14 cellular contexts compared by ENCODE assay signal in the genomic region with DNA sequence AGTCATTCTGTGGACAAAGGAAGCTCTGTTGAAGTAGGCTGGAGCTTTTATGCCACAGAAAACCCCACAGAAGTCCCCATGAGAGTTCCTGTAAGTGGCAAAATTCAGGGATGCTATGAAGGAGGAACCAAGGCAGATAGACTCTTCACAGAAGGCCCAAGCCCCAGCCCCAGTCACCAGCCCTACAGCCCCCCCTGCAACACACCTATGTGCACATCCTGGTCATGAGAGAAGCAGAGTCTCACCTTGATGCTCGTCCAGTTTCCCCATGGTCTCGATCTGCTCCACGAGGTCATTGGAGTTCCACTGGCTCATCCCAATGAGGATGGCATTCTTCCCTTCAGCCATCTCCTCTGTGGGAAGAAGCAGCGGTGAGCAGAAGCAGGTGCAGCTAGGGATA. TPM values are rescaled to one million over a fixed set of nuclear protein-coding genes. Genes with fewer than 3 reads are reported as not detected.
A peak's percentile ranks its signal among the peaks of the same experiment; 100 is the strongest.
DNase-seq lines count a peak whose midpoint lies in the region; ATAC-seq, FAIRE-seq and TF ChIP-seq lines count a peak whose summit lies in the region.
"Had no signal": no experiment of that assay in that cellular context is flagged by ENCODE, and none has a peak within 500 bp of the region (broad histone marks: within the 10 kb centered on the region; RNA-seq: fewer than 3 reads in every experiment).

No MANE protein-coding gene starts in this region.

- H4K8ac ChIP-seq in H1 (ENCODE audit: extremely low read depth, insufficient read depth, low read length) = no peak overlapping the region

- no peak overlapping the region for H2BK20ac ChIP-seq in H1 (ENCODE audit: low read length)

- H3K79me1 ChIP-seq in H1 (ENCODE audit: low read depth, low read length) = no peaks in the 10 kb centered on the region

- CTCF ChIA-PET in HCT116 (lab: Charles Lee) = interaction anchor here (0.6 kb wide), 1 partner anchor 1275 kb away, joined by 3 read pairs; no protein-coding TSS in a partner anchor
- CTCF ChIA-PET in H1 (lab: Charles Lee; ENCODE audit: partially characterized antibody) = interaction anchor here (0.6 to 3.3 kb wide), 9 partner anchors 8 to 337 kb away, joined by 3 to 21 read pairs (median 4); no protein-coding TSS in a partner anchor

- no peak overlapping the region for H3K27ac ChIP-seq in HCT116 (ENCODE audit: low read depth, low read length)
- H3K27ac ChIP-seq in RWPE2 (ENCODE audit: poor library complexity, severe bottlenecking) = peak overlapping the region; percentile 49
- no peak overlapping the region for H3K27ac ChIP-seq in H1 (ENCODE audit: low read depth, low read length)
- no peak overlapping the region for H3K27ac ChIP-seq in sigmoid colon

- no peak overlapping the region for H2BK120ac ChIP-seq in H1 (replicated peaks; ENCODE audit: low read depth, low read length)

- DNase-seq in HCT116 (ENCODE audit: low read depth, low spot score) (no peak), RWPE2 (ENCODE audit: low spot score) (no peak), H1 (ENCODE audit: low read depth in 1 of 2, low spot score in 2 of 2) (no peak), sigmoid colon (peak; percentile 34), OCI-M2 (lab: John Stamatoyannopoulos, UW; ENCODE audit: unreplicated experiment) (no peak), cerebellum (ENCODE audit: low spot score) (no peak), NCI-H82 (lab: John Stamatoyannopoulos, UW) (no peak), NCI-H1092 (lab: John Stamatoyannopoulos, UW) (no peak)
- DNase-seq: DMS79 had no signal

- H3K4me1 ChIP-seq in HCT116 (ENCODE audit: control insufficient read depth in 1 of 2, insufficient read depth in 2 of 2, low read length in 2 of 2) = peaks cover 21 to 54% of the 10 kb centered on the region in 2 experiments
- peaks cover 15% of the 10 kb centered on the region for H3K4me1 ChIP-seq in RWPE2 (ENCODE audit: insufficient read depth, poor library complexity, severe bottlenecking)
- H3K4me1 ChIP-seq in H1 (replicated peaks in 1 of 4; ENCODE audit: control insufficient read depth in 3 of 4, insufficient read depth in 4 of 4, low read length in 3 of 4) = peaks cover 0 to 4% (median under 1%) of the 10 kb centered on the region in 4 experiments; a peak in 2 of 7 replicates
- H3K4me1 ChIP-seq in sigmoid colon = peaks cover 0 to 10% (median 3%) of the 10 kb centered on the region in 4 donors

- no peak for TF ChIP-seq POLR2A in HCT116 (IDR thresholded peaks at IDR 0.05; ENCODE audit: borderline replicate concordance, extremely low read depth, insufficient read depth, insufficient read length)
- no peak for TF ChIP-seq POLR2A in H1 (IDR thresholded peaks at IDR 0.05; ENCODE audit: control extremely low read depth in 1 of 2, low read depth in 2 of 2, low read length in 2 of 2)
- no peak for TF ChIP-seq POLR2A in sigmoid colon (IDR thresholded peaks at IDR 0.05)

- H3K18ac ChIP-seq in H1 (ENCODE audit: extremely low read depth, low read length) = no peak overlapping the region

- H2AK5ac ChIP-seq in H1 (ENCODE audit: low read depth, low read length) = no peak overlapping the region

- no peak for ATAC-seq in HCT116
- no peak for ATAC-seq in RWPE2 (ENCODE audit: low read depth)
- ATAC-seq: GM12878, K562 had no signal

- H3K4me2 ChIP-seq in HCT116 (ENCODE audit: low read length) (peak overlapping the region; percentile 87), H1 (ENCODE audit: insufficient read depth in 1 of 2, low read depth in 2 of 2, low read length in 2 of 2) (no peak overlapping the region)

- H2BK15ac ChIP-seq in H1 (ENCODE audit: low read length) = 0 out of 2 replicates have a peak overlapping the region, but pooled peaks have one; percentile 18

- H3K56ac ChIP-seq in H1 (replicated peaks; ENCODE audit: insufficient read length, low read depth, low read length) = no peak overlapping the region

- POLR2A ChIA-PET in HCT116 (lab: Charles Lee) = no interaction called here
- POLR2A ChIA-PET in H1 (lab: Charles Lee; ENCODE audit: partially characterized antibody) = interaction anchor here (1.1 kb wide), 1 partner anchor 9 kb away, joined by 3 read pairs; no protein-coding TSS in a partner anchor

- H3K36me3 ChIP-seq in HCT116 (ENCODE audit: control insufficient read depth in 1 of 2, insufficient read depth in 2 of 2, low read length in 2 of 2) = no peaks in the 10 kb centered on the region
- peaks cover 14% of the 10 kb centered on the region; the same call in 1 of the 2 replicates for H3K36me3 ChIP-seq in RWPE2 (ENCODE audit: low read depth)
- H3K36me3 ChIP-seq in H1 (ENCODE audit: control insufficient read depth in 2 of 4, insufficient read depth in 4 of 4, low read length in 3 of 4) = no peaks in the 10 kb centered on the region
- no peaks in the 10 kb centered on the region for H3K36me3 ChIP-seq in sigmoid colon

- 79% methylated on average over 4 of the region's 4 CpGs; no CpG with 5 or more reads in 1 of the 2 experiments for WGBS in H1 (ENCODE audit: extremely low coverage in 1 of 2, insufficient coverage in 1 of 2, insufficient read length in 1 of 2, insufficient replicate concordance in 2 of 2, low coverage in 1 of 2, low lambda C conversion rate in 2 of 2, missing lambda C conversion rate in 1 of 2), 2 experiments
- WGBS in sigmoid colon, 2 donors = 90 to 95% methylated on average over 4 of the region's 4 CpGs

- no peak overlapping the region for H2BK12ac ChIP-seq in H1 (ENCODE audit: low read depth, low read length)

- H3K9me2 ChIP-seq in HCT116 (ENCODE audit: insufficient read depth) = no peaks in the 10 kb centered on the region

- H3K9me3 ChIP-seq in HCT116 (ENCODE audit: control insufficient read depth in 1 of 2, insufficient read depth in 1 of 2, low read depth in 1 of 2, low read length in 2 of 2) (no peaks in the 10 kb centered on the region), RWPE2 (ENCODE audit: severe bottlenecking) (no peaks in the 10 kb centered on the region), H1 (ENCODE audit: insufficient read depth in 2 of 2, low read depth in 1 of 2, low read length in 1 of 2) (no peaks in the 10 kb centered on the region), sigmoid colon (no peaks in the 10 kb centered on the region)
- H3K9me3 ChIP-seq: A549 had no signal

- H3K79me2 ChIP-seq in HCT116 (ENCODE audit: insufficient read depth, low read length) (no peaks in the 10 kb centered on the region), H1 (ENCODE audit: control insufficient read depth in 1 of 2, insufficient read depth in 2 of 2, low read length in 2 of 2) (no peaks in the 10 kb centered on the region)

- no peak overlapping the region for H3K14ac ChIP-seq in H1 (ENCODE audit: insufficient read length)

- TF ChIP-seq CTCF in HCT116 (IDR thresholded peaks at IDR 0.05 in 2 of 3, conservative IDR thresholded peaks at IDR 0.05 in 1 of 3; ENCODE audit: borderline replicate concordance in 1 of 3, insufficient read depth in 1 of 3, low read depth in 2 of 3, low read length in 2 of 3) (peak in 1 of 3 experiments; percentile 29; a peak in 1 of 6 replicates), RWPE2 (IDR thresholded peaks at IDR 0.05; ENCODE audit: poor library complexity, severe bottlenecking) (no peak), H1 (IDR thresholded peaks at IDR 0.05; ENCODE audit: control extremely low read depth in 1 of 3, insufficient read depth in 1 of 3, low read depth in 1 of 3, low read length in 3 of 3) (peak in 2 of 3 experiments; percentile 28 to 35; a peak in 3 of 4 replicates), sigmoid colon (IDR thresholded peaks at IDR 0.05) (no peak)

- H3K27me3 ChIP-seq in HCT116 (ENCODE audit: insufficient read depth, low read length) (no peaks in the 10 kb centered on the region), RWPE2 (ENCODE audit: insufficient read depth, poor library complexity, severe bottlenecking) (no peaks in the 10 kb centered on the region), H1 (replicated peaks in 1 of 4; ENCODE audit: control insufficient read depth in 3 of 4, extremely low read depth in 1 of 4, insufficient read depth in 3 of 4, low read length in 3 of 4) (no peaks in the 10 kb centered on the region), sigmoid colon (no peaks in the 10 kb centered on the region)

- TF ChIP-seq RAD21 in HCT116 (IDR thresholded peaks at IDR 0.05; ENCODE audit: low read depth) (peak; percentile 17; the same call in 1 of the 2 replicates), H1 (IDR thresholded peaks at IDR 0.05 in 1 of 2, conservative IDR thresholded peaks at IDR 0.05 in 1 of 2; ENCODE audit: low read depth in 2 of 2, low read length in 2 of 2) (peak; percentile 22 to 30; a peak in 2 of 4 replicates)

- H2BK5ac ChIP-seq in H1 (ENCODE audit: low read depth, low read length) = no peak overlapping the region

- no peak overlapping the region for H4K5ac ChIP-seq in H1 (ENCODE audit: insufficient read length, low read depth, low read length)

- H3K23me2 ChIP-seq in H1 (ENCODE audit: low read depth, low read length) = no peaks in the 10 kb centered on the region

- RAD21 ChIA-PET in HCT116 (lab: Charles Lee; ENCODE audit: low non-redundant PET in 1 of 2, low total read pairs in 2 of 2, uncharacterized antibody in 2 of 2, unreplicated experiment in 2 of 2) = no interaction called here

- TF ChIP-seq EP300 in H1 (IDR thresholded peaks at IDR 0.05; ENCODE audit: borderline replicate concordance in 1 of 2, low read depth in 2 of 2, low read length in 2 of 2) = no peak
- no peak for TF ChIP-seq EP300 in sigmoid colon (IDR thresholded peaks at IDR 0.05)

- H2AFZ ChIP-seq in HCT116 (ENCODE audit: low read depth, low read length, poor library complexity, severe bottlenecking) = no peak overlapping the region
- H2AFZ ChIP-seq in H1 (ENCODE audit: low read length) = no peak overlapping the region

- no peak overlapping the region for H4K91ac ChIP-seq in H1 (replicated peaks; ENCODE audit: insufficient read length, low read length)

- no peak overlapping the region for H3K4ac ChIP-seq in H1 (replicated peaks; ENCODE audit: insufficient read length, low read depth, low read length)

- BruUV-seq in HCT116 (replicated peaks; lab: Mats Ljungman, UMichigan) = no TSS peak

- FAIRE-seq in H1 (lab: Jason Lieb, UNC) = no peak
- FAIRE-seq: GM12878, GM19239, K562 had no signal

- no peak overlapping the region for H3K9ac ChIP-seq in HCT116 (ENCODE audit: low read length)
- H3K9ac ChIP-seq in H1 (replicated peaks in 1 of 4; ENCODE audit: extremely low read depth in 1 of 4, low read depth in 3 of 4, low read length in 3 of 4) = no peak overlapping the region

- intact Hi-C loops in HCT116 (cut with micrococcal nuclease) (no loop called here), sigmoid colon (cut with DNase I) (no loop called here)

- H3K4me3 ChIP-seq in HCT116 (replicated peaks in 1 of 2; ENCODE audit: low read depth in 1 of 2, low read length in 2 of 2) = peak overlapping the region in 1 of 2 experiments; percentile 18; a peak in 1 of 4 replicates
- no peak overlapping the region for H3K4me3 ChIP-seq in RWPE2 (ENCODE audit: severe bottlenecking)
- H3K4me3 ChIP-seq in H1 (ENCODE audit: extremely low read depth in 1 of 4, insufficient read depth in 2 of 4, low read depth in 3 of 4, low read length in 4 of 4) = no peak overlapping the region
- H3K4me3 ChIP-seq in sigmoid colon = no peak overlapping the region
- H3K4me3 ChIP-seq: A549, GM12878, K562 had no signal

- H4K20me1 ChIP-seq in HCT116 (ENCODE audit: insufficient read depth) (no peaks in the 10 kb centered on the region), H1 (replicated peaks in 1 of 2; ENCODE audit: control insufficient read depth in 1 of 2, insufficient read depth in 2 of 2, low read length in 2 of 2) (no peaks in the 10 kb centered on the region)

- H3K23ac ChIP-seq in H1 (ENCODE audit: insufficient read length) = no peak overlapping the region

RNA-seq across cellular contexts. Expression of a gene that starts 31.2 kb away (rescaled TPM):
- total RNA-seq in HCT116 (2021; ENCODE audit: unreplicated experiment) (4.2 TPM), sigmoid colon (10 to 100 TPM in 1 of 4 donors, 1 to 10 TPM in 3; 4.3 to 13.6 (median 8.0) TPM), cerebellum (10.1 TPM)
- 4.0 and 4.2 TPM in 2 replicates for polyA plus RNA-seq in HCT116 (2012)
- 1.7 and 2.1 TPM in 2 replicates for total RNA-seq in H1 (2021; fragmentation: NEBNext Ultra II Directional; extraction: Animal tissue kit (Norgen Biotek cat#: 25700))
- polyA plus RNA-seq in H1 (2011; rRNA removed) (3.1 and 4.8 TPM in 2 replicates), sigmoid colon (1 to 10 TPM; 3.6 to 5.7 (median 4.6) TPM)
- polyA plus RNA-seq in H1 (2011; cell fraction: cytosol; rRNA removed) = 3.3 TPM
- polyA plus RNA-seq in H1 (2011; cell fraction: nucleus; rRNA removed) = 7.3 TPM
- 1.8 to 2.8 TPM (median 2.2 TPM) in 4 replicates for polyA plus RNA-seq in H1 (2012, experiment 1 of 2)
- 1.2 TPM for polyA plus RNA-seq in H1 (2012, experiment 2 of 2)
- polyA plus RNA-seq in H1 (2013, experiment 1 of 2) = 1.1 TPM
- polyA plus RNA-seq in H1 (2013, experiment 2 of 2) = 0.98 TPM
- 3.1 and 3.5 TPM in 2 replicates for polyA minus RNA-seq in H1 (2011; rRNA and poly(A)+ RNA removed)
- 3.4 TPM for polyA minus RNA-seq in H1 (2011; cell fraction: cytosol; rRNA and poly(A)+ RNA removed)
- 3.5 TPM for polyA minus RNA-seq in H1 (2011; cell fraction: nucleus; rRNA and poly(A)+ RNA removed)
- polyA plus RNA-seq: CD14-positive monocyte had no signal

Comparison
In these comparisons a context has a peak if more than half of its experiments do, and no peak if none do; other contexts are left out.
1. CTCF ChIP-seq: peak in H1 (2 of 3); none in RWPE2 (single experiment) and sigmoid colon (0 of 4).